In the genomic region with DNA sequence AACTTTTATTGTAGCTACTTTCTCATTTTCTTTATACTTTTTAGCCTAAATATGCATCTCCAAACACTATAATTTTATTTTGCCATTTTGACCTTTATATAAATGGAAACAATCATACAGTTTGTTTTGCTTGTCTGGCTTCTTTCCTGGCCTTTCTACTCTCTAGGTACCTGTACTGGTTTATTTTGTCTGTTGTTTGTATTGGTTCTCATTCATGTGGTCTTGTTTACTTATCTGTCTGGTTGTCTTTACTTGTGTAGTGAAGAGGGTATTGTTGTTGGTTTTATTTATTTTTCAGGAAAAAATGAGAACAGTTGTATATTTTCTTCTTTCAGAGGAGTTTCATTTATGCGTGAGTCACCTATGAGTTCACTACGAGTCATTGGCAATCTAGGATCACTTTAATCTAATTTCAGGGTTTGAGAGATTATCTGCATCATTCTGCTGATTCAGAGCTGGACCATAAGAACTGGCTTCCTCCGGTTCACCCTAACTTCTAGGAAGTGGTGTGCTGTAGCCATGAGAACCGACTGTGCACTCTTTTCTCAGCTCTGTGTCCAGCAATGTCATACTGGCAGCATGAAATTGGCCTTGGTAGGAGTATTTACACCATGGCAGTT, we compare ENCODE assay signal across 2 cellular contexts.
TF ChIP-seq lines count a peak whose summit lies in the region.

No MANE protein-coding gene starts in this region.

TF ChIP-seq in endothelial cell of umbilical vein, 7 proteins besides CTCF, POLR2A, EP300 and RAD21 (continued from another document):
- peak; percentile 45 for TF ChIP-seq GATA2 (IDR thresholded peaks at IDR 0.05; ENCODE audit: insufficient read depth, insufficient read length, low read depth, low read length)
- no peak for TF ChIP-seq EZH2 (IDR thresholded peaks at IDR 0.05; ENCODE audit: borderline replicate concordance, low read depth, low read length, severe bottlenecking)

TF ChIP-seq in HEK293T, 16 proteins besides CTCF, POLR2A, EP300 and RAD21 (continued from another document):
- TF ChIP-seq, protein P1, sequence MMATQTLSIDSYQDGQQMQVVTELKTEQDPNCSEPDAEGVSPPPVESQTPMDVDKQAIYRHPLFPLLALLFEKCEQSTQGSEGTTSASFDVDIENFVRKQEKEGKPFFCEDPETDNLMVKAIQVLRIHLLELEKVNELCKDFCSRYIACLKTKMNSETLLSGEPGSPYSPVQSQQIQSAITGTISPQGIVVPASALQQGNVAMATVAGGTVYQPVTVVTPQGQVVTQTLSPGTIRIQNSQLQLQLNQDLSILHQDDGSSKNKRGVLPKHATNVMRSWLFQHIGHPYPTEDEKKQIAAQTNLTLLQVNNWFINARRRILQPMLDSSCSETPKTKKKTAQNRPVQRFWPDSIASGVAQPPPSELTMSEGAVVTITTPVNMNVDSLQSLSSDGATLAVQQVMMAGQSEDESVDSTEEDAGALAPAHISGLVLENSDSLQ (IDR thresholded peaks at IDR 0.05) = no peak
- no peak for TF ChIP-seq SP1 (IDR thresholded peaks at IDR 0.05)
- no peak for TF ChIP-seq ELF4 (IDR thresholded peaks at IDR 0.05)
- TF ChIP-seq BHLHE40 (IDR thresholded peaks at IDR 0.05; ENCODE audit: borderline replicate concordance) = no peak
- no peak for TF ChIP-seq ZNF384 (IDR thresholded peaks at IDR 0.05)
- no peak for TF ChIP-seq NFRKB (IDR thresholded peaks at IDR 0.05)
- no peak for TF ChIP-seq FOXA1 (IDR thresholded peaks at IDR 0.05)
